ENCODE assay signal across 26 cellular contexts in the genomic region with DNA sequence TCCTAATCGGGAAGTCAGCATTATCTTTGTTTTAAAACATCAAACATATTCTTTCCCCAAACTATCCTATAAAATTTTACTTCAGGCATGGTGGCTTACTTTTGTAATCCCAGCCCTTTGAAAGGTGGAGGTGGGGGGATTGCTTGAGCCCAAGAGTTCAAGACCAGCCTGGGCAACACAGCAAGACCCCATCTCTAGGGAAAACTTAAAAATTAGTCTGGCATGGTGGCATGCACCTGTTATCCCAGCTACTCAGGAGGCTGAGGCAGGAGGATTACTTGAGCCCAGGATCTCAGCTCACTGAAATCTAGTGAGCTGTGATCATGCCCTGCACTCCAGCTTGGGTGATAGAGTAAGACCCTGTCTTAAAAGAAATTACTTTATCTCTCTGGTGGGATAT.
"Had no signal": no experiment of that assay in that cellular context is flagged by ENCODE, and none has a peak within 500 bp of the region (broad histone marks: within the 10 kb centered on the region; RNA-seq: fewer than 3 reads in every experiment).

No MANE protein-coding gene starts in this region.

- H3K27ac Mint-ChIP-seq: dendritic cell treated with granulocyte-macrophage colony-stimulating factor and Interleukin-4, amounts not matched to agents 40 ng/mL and 50 ng/mL, for 4 days; effector memory CD8-positive, alpha-beta T cell; endodermal cell; mesothelial cell of epicardium had no signal

- DNase-seq: colonic mucosa; cortex of kidney; effector CD8-positive, alpha-beta T cell; effector memory CD8-positive, alpha-beta T cell; endodermal cell; erythroblast; esophagus squamous epithelium; foreskin fibroblast; heart left ventricle; immature natural killer cell; islet precursor cell; kidney; kidney glomerular epithelial cell; left colon; left ventricle myocardium superior; lower lobe of right lung; mesenchymal stem cell; mucosa of descending colon; naive B cell had no signal

- H3K4me3 Mint-ChIP-seq: dendritic cell treated with granulocyte-macrophage colony-stimulating factor and Interleukin-4, amounts not matched to agents 40 ng/mL and 50 ng/mL, for 4 days; effector memory CD8-positive, alpha-beta T cell; endodermal cell; immature natural killer cell; mesothelial cell of epicardium; naive B cell had no signal

- H3K9me3 Mint-ChIP-seq: dendritic cell treated with granulocyte-macrophage colony-stimulating factor and Interleukin-4, amounts not matched to agents 40 ng/mL and 50 ng/mL, for 4 days; effector memory CD8-positive, alpha-beta T cell; endodermal cell; immature natural killer cell; mesothelial cell of epicardium; naive B cell had no signal

- H3K4me1 Mint-ChIP-seq: endodermal cell had no signal

- H3K27me3 Mint-ChIP-seq: effector memory CD8-positive, alpha-beta T cell; naive B cell had no signal

- H3K4me2 ChIP-seq: hepatocyte had no signal

- H3K27me3 ChIP-seq: colonic mucosa, esophagus squamous epithelium, gastroesophageal sphincter, heart left ventricle, hepatocyte had no signal

- H3K9me3 ChIP-seq: colonic mucosa, esophagus squamous epithelium, gastroesophageal sphincter, heart left ventricle, lower lobe of right lung, mucosa of descending colon had no signal

- H3K27ac ChIP-seq: epithelial cell of prostate, esophagus squamous epithelium, gastroesophageal sphincter, lower lobe of right lung had no signal

- H3K36me3 Mint-ChIP-seq: immature natural killer cell, naive B cell had no signal

- H3K4me3 ChIP-seq: colonic mucosa, esophagus squamous epithelium, gastroesophageal sphincter, heart left ventricle, hepatocyte, lower lobe of right lung, mucosa of descending colon had no signal

- H2AFZ ChIP-seq: hepatocyte had no signal

- ATAC-seq: effector memory CD8-positive, alpha-beta T cell; esophagus mucosa; gastroesophageal sphincter; heart left ventricle; left colon; left lobe of liver; left ventricle myocardium superior; lower lobe of right lung; mucosa of descending colon had no signal

- H3K36me3 ChIP-seq: colonic mucosa had no signal
